In genomic region chr7:123624527-123625183, GRCh38 we compare ENCODE assay signal across 1 cellular context.
TF ChIP-seq lines count a peak whose summit lies in the region.

No MANE protein-coding gene starts in this region.

TF ChIP-seq in K562, 482 proteins besides CTCF, POLR2A, EP300 and RAD21 (continued from another document and continues in another):
- TF ChIP-seq ZNF311 (CRISPR knock-in tag; IDR thresholded peaks at IDR 0.05): no peak
- TF ChIP-seq HNRNPK (IDR thresholded peaks at IDR 0.05; ENCODE audit: low read depth, low read length, poor library complexity, severe bottlenecking): no peak
- TF ChIP-seq KLF16 (IDR thresholded peaks at IDR 0.05): peak; percentile 58
- TF ChIP-seq MIER1 (IDR thresholded peaks at IDR 0.05; ENCODE audit: low read depth): no peak
- no peak for TF ChIP-seq TCF7 (IDR thresholded peaks at IDR 0.05; ENCODE audit: borderline replicate concordance)
- no peak for TF ChIP-seq PURB (CRISPR knock-in tag; IDR thresholded peaks at IDR 0.05; ENCODE audit: low read depth)
- TF ChIP-seq HNRNPL (IDR thresholded peaks at IDR 0.05; ENCODE audit: low read depth, low read length): no peak
- no peak for TF ChIP-seq RBBP5 (IDR thresholded peaks at IDR 0.05; ENCODE audit: borderline replicate concordance, insufficient read depth, low read length, poor library complexity, severe bottlenecking)
- no peak for TF ChIP-seq HBP1 (CRISPR knock-in tag; IDR thresholded peaks at IDR 0.05)
- no peak for TF ChIP-seq FOXJ2 (tag; IDR thresholded peaks at IDR 0.05)
- TF ChIP-seq RFX7 (CRISPR knock-in tag; IDR thresholded peaks at IDR 0.05): no peak
- TF ChIP-seq, protein P1, sequence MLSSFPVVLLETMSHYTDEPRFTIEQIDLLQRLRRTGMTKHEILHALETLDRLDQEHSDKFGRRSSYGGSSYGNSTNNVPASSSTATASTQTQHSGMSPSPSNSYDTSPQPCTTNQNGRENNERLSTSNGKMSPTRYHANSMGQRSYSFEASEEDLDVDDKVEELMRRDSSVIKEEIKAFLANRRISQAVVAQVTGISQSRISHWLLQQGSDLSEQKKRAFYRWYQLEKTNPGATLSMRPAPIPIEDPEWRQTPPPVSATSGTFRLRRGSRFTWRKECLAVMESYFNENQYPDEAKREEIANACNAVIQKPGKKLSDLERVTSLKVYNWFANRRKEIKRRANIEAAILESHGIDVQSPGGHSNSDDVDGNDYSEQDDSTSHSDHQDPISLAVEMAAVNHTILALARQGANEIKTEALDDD (IDR thresholded peaks at IDR 0.05): no peak
- TF ChIP-seq HDAC8 (tag; IDR thresholded peaks at IDR 0.05): no peak; the same call in 1 of the 2 replicates
- TF ChIP-seq DACH1 (IDR thresholded peaks at IDR 0.05; ENCODE audit: partially characterized antibody): no peak
- TF ChIP-seq, protein P2, sequence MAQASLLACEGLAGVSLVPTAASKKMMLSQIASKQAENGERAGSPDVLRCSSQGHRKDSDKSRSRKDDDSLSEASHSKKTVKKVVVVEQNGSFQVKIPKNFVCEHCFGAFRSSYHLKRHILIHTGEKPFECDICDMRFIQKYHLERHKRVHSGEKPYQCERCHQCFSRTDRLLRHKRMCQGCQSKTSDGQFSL (CRISPR knock-in tag; IDR thresholded peaks at IDR 0.05): no peak
- TF ChIP-seq, protein P2 (tag; IDR thresholded peaks at IDR 0.05): no peak
- TF ChIP-seq ILK (tag; IDR thresholded peaks at IDR 0.05; ENCODE audit: borderline replicate concordance, low read depth): no peak
- no peak; the same call in 1 of the 2 replicates for TF ChIP-seq EHMT2 (IDR thresholded peaks at IDR 0.05)
- TF ChIP-seq THRA (IDR thresholded peaks at IDR 0.05): no peak
- TF ChIP-seq TBL1XR1 (IDR thresholded peaks at IDR 0.05; ENCODE audit: low read length in 2 of 2): peak in 1 of 2 experiments; percentile 56; a peak in 1 of 4 replicates
- TF ChIP-seq TBP (optimal IDR thresholded peaks at IDR 0.05; ENCODE audit: low read depth, low read length): no peak
- TF ChIP-seq NFE2 (IDR thresholded peaks at IDR 0.05; ENCODE audit: low read depth): no peak; the same call in 1 of the 2 replicates
- TF ChIP-seq CBX3 (IDR thresholded peaks at IDR 0.05; ENCODE audit: borderline replicate concordance in 1 of 2, low read length in 2 of 2): peak in 1 of 2 experiments; percentile 93; a peak in 2 of 3 replicates
- no peak for TF ChIP-seq ZNF41 (CRISPR knock-in tag; conservative IDR thresholded peaks at IDR 0.05)
- no peak for TF ChIP-seq KAT8 (IDR thresholded peaks at IDR 0.05; ENCODE audit: low read depth)
- 0 out of 4 replicates have a peak, but pooled peaks of 1 of the 2 experiments have one; percentile 30 for TF ChIP-seq TEAD1 (CRISPR knock-in tag; IDR thresholded peaks at IDR 0.05)
- no peak for TF ChIP-seq SMARCB1 (IDR thresholded peaks at IDR 0.05; ENCODE audit: insufficient read length, low read depth)
- no peak for TF ChIP-seq ZNF354B (CRISPR knock-in tag; IDR thresholded peaks at IDR 0.05)
- TF ChIP-seq CTBP1 (IDR thresholded peaks at IDR 0.05; ENCODE audit: borderline replicate concordance): peak; percentile 88
- no peak for TF ChIP-seq MYNN (IDR thresholded peaks at IDR 0.05)
- no peak for TF ChIP-seq MYNN (CRISPR knock-in tag; IDR thresholded peaks at IDR 0.05)
- TF ChIP-seq RB1 (IDR thresholded peaks at IDR 0.05; ENCODE audit: low read depth): no peak
- TF ChIP-seq KHSRP (IDR thresholded peaks at IDR 0.05): peak; percentile 18; the same call in 1 of the 2 replicates
- TF ChIP-seq RBM17 (IDR thresholded peaks at IDR 0.05; ENCODE audit: borderline replicate concordance, low read depth, low read length): no peak
- TF ChIP-seq HDAC2 (IDR thresholded peaks at IDR 0.05): no peak
- peak; percentile 65; the same call in 1 of the 2 replicates for TF ChIP-seq CEBPG (CRISPR knock-in tag; IDR thresholded peaks at IDR 0.05)
- no peak; a peak in 1 of 4 replicates for TF ChIP-seq CEBPG (tag; conservative IDR thresholded peaks at IDR 0.05 in 1 of 2, IDR thresholded peaks at IDR 0.05 in 1 of 2)
- TF ChIP-seq NFIX (CRISPR knock-in tag; IDR thresholded peaks at IDR 0.05; ENCODE audit: low read depth): no peak
- TF ChIP-seq ZNF124 (CRISPR knock-in tag; IDR thresholded peaks at IDR 0.05): no peak
- TF ChIP-seq, protein P3, sequence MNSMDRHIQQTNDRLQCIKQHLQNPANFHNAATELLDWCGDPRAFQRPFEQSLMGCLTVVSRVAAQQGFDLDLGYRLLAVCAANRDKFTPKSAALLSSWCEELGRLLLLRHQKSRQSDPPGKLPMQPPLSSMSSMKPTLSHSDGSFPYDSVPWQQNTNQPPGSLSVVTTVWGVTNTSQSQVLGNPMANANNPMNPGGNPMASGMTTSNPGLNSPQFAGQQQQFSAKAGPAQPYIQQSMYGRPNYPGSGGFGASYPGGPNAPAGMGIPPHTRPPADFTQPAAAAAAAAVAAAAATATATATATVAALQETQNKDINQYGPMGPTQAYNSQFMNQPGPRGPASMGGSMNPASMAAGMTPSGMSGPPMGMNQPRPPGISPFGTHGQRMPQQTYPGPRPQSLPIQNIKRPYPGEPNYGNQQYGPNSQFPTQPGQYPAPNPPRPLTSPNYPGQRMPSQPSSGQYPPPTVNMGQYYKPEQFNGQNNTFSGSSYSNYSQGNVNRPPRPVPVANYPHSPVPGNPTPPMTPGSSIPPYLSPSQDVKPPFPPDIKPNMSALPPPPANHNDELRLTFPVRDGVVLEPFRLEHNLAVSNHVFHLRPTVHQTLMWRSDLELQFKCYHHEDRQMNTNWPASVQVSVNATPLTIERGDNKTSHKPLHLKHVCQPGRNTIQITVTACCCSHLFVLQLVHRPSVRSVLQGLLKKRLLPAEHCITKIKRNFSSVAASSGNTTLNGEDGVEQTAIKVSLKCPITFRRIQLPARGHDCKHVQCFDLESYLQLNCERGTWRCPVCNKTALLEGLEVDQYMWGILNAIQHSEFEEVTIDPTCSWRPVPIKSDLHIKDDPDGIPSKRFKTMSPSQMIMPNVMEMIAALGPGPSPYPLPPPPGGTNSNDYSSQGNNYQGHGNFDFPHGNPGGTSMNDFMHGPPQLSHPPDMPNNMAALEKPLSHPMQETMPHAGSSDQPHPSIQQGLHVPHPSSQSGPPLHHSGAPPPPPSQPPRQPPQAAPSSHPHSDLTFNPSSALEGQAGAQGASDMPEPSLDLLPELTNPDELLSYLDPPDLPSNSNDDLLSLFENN (IDR thresholded peaks at IDR 0.05; ENCODE audit: low read depth in 2 of 2, low read length in 2 of 2): no peak
- TF ChIP-seq RNF2 (IDR thresholded peaks at IDR 0.05): peak; percentile 35; the same call in 1 of the 2 replicates
- no peak for TF ChIP-seq POLR2B (IDR thresholded peaks at IDR 0.05; ENCODE audit: low read depth, partially characterized antibody)
- TF ChIP-seq, protein P4, sequence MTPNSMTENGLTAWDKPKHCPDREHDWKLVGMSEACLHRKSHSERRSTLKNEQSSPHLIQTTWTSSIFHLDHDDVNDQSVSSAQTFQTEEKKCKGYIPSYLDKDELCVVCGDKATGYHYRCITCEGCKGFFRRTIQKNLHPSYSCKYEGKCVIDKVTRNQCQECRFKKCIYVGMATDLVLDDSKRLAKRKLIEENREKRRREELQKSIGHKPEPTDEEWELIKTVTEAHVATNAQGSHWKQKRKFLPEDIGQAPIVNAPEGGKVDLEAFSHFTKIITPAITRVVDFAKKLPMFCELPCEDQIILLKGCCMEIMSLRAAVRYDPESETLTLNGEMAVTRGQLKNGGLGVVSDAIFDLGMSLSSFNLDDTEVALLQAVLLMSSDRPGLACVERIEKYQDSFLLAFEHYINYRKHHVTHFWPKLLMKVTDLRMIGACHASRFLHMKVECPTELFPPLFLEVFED (CRISPR knock-in tag; conservative IDR thresholded peaks at IDR 0.05): 0 out of 2 replicates have a peak, but pooled peaks have one; percentile 9
- peak; percentile 75; the same call in 1 of the 2 replicates for TF ChIP-seq ZNF766 (CRISPR knock-in tag; conservative IDR thresholded peaks at IDR 0.05)
- no peak for TF ChIP-seq PHF8 (IDR thresholded peaks at IDR 0.05; ENCODE audit: borderline replicate concordance, low read length)
- TF ChIP-seq DIDO1 (tag; IDR thresholded peaks at IDR 0.05; ENCODE audit: low read depth): no peak
- TF ChIP-seq TAF9B (IDR thresholded peaks at IDR 0.05; ENCODE audit: partially characterized antibody): no peak
- TF ChIP-seq ZNF407 (IDR thresholded peaks at IDR 0.05; ENCODE audit: low read depth): no peak
- no peak for TF ChIP-seq ZNF507 (tag; conservative IDR thresholded peaks at IDR 0.05)
- TF ChIP-seq ZNF764 (CRISPR knock-in tag; IDR thresholded peaks at IDR 0.05; ENCODE audit: low read depth): no peak
- no peak for TF ChIP-seq CBX2 (IDR thresholded peaks at IDR 0.05; ENCODE audit: insufficient read depth, low read length, poor library complexity, severe bottlenecking)
- TF ChIP-seq ATF7 (IDR thresholded peaks at IDR 0.05): peak; percentile 59
- TF ChIP-seq CEBPB (tag; IDR thresholded peaks at IDR 0.05): no peak
